Comparison of ENCODE assay signal across 1 cellular context in genomic region chr7:100583132-100584045, GRCh38.
TF ChIP-seq lines count a peak whose summit lies in the region.

No MANE protein-coding gene starts in this region.

TF ChIP-seq in GM12878, 131 proteins besides CTCF, POLR2A, EP300 and RAD21 (continued from another document):
- TF ChIP-seq PRDM15 (CRISPR knock-in tag; IDR thresholded peaks at IDR 0.05) (no peak), HDAC2 (IDR thresholded peaks at IDR 0.05) (no peak), POU2F2 (IDR thresholded peaks at IDR 0.05; ENCODE audit: borderline replicate concordance, low read depth, low read length) (no peak), MTA2 (IDR thresholded peaks at IDR 0.05; ENCODE audit: low read depth) (peak; percentile 41), BCL3 (IDR thresholded peaks at IDR 0.05; ENCODE audit: borderline replicate concordance, insufficient read depth, low read depth, low read length, poor library complexity, severe bottlenecking) (no peak), FOXK2 (IDR thresholded peaks at IDR 0.05) (peak; percentile 53; the same call in 1 of the 2 replicates), MEF2A (IDR thresholded peaks at IDR 0.05; ENCODE audit: insufficient read depth, low read depth, low read length) (no peak), NKRF (conservative IDR thresholded peaks at IDR 0.05) (peak; percentile 42), CREB1 (IDR thresholded peaks at IDR 0.05; ENCODE audit: low read depth) (no peak)
